Comparison of ENCODE assay signal across 16 cellular contexts in genomic region chr13:37657134-37657533, GRCh38. TPM values are rescaled to one million over a fixed set of nuclear protein-coding genes. Genes with fewer than 3 reads are reported as not detected.
DNase-seq lines count a peak whose midpoint lies in the region; ATAC-seq and TF ChIP-seq lines count a peak whose summit lies in the region.
"Had no signal": no experiment of that assay in that cellular context is flagged by ENCODE, and none has a peak within 500 bp of the region (broad histone marks: within the 10 kb centered on the region; RNA-seq: fewer than 3 reads in every experiment).

No MANE protein-coding gene starts in this region.

- no peak for ATAC-seq in GM19467 (IDR thresholded peaks at IDR 0.05; ENCODE audit: unreplicated experiment)
- no peak for ATAC-seq in Right ventricle myocardium inferior
- ATAC-seq: activated T-cell treated with anti-CD3 and anti-CD28 coated beads, Interleukin-2, amount 50 U/mL, for 72 hours; effector memory CD8-positive, alpha-beta T cell had no signal

- H3K4me3 ChIP-seq in AG10803 (ENCODE audit: low read length) = no peak overlapping the region
- H3K4me3 ChIP-seq: ascending aorta, hepatocyte, spleen had no signal

- DNase-seq in AG10803 (ENCODE audit: low read depth) = peak; percentile 46
- DNase-seq in NCI-H460 (ENCODE audit: extremely low read depth, low read depth) = peak; percentile 4
- peak; percentile 71 for DNase-seq in dermis blood vessel endothelial cell
- peak; percentile 22 for DNase-seq in myocyte (ENCODE audit: low read depth)
- no peak for DNase-seq in Right ventricle myocardium inferior (ENCODE audit: missing footprints)
- DNase-seq in GOT3 (lab: John Stamatoyannopoulos, UW) = no peak
- no peak for DNase-seq in NCI-H1436 (lab: John Stamatoyannopoulos, UW)
- DNase-seq: activated CD4-positive, alpha-beta T cell treated with anti-CD3 and anti-CD28 coated beads, Interleukin-2, amount 50 U/mL, for 4 hours; activated T-cell treated with anti-CD3 and anti-CD28 coated beads, Interleukin-2, amount 50 U/mL, for 72 hours; effector memory CD8-positive, alpha-beta T cell; NCI-H146; NCI-H526; spleen had no signal

- intact Hi-C loops in Right ventricle myocardium inferior (cut with DNase I) = no loop called here

- TF ChIP-seq CTCF in AG10803 (conservative IDR thresholded peaks at IDR 0.05; ENCODE audit: low read length) = no peak

RNA-seq across cellular contexts. Expression of gene POSTN, which starts 58.6 kb away (rescaled TPM):
- 0.45 and 0.58 TPM in 2 replicates for total RNA-seq in NCI-H460 (2014; rRNA removed; shearing (Covaris generic))
- 0.10 and 0.49 TPM in 2 replicates for polyA plus RNA-seq in NCI-H460 (2014; cell fraction: nucleus; rRNA removed)
- total RNA-seq in dermis blood vessel endothelial cell (114 and 128 TPM in 2 replicates), myocyte (133 and 144 TPM in 2 replicates), Right ventricle myocardium inferior (4.4 TPM)
- polyA plus RNA-seq in myocyte (2012) = 116 TPM
- total RNA-seq: activated T-cell treated with anti-CD3 and anti-CD28 coated beads, Interleukin-2, amount 50 U/mL, for 72 hours had no signal

Comparison
In these comparisons a context has a peak if more than half of its experiments do, and no peak if none do; other contexts are left out.
1. DNase-seq: peak in AG10803 (single experiment), NCI-H460 (single experiment), dermis blood vessel endothelial cell (single experiment) and myocyte (single experiment); none in Right ventricle myocardium inferior (single experiment), GOT3 (single experiment) and NCI-H1436 (single experiment).
2. RNA of gene POSTN, which starts 58.6 kb away (total RNA-seq): 133 to 144 TPM in myocyte and 114 to 128 TPM in dermis blood vessel endothelial cell; 4.4 TPM in Right ventricle myocardium inferior (single experiment) and 0.45 to 0.58 TPM in NCI-H460; every median in the first group is over 10 times any median in the second.